In the genomic region with DNA sequence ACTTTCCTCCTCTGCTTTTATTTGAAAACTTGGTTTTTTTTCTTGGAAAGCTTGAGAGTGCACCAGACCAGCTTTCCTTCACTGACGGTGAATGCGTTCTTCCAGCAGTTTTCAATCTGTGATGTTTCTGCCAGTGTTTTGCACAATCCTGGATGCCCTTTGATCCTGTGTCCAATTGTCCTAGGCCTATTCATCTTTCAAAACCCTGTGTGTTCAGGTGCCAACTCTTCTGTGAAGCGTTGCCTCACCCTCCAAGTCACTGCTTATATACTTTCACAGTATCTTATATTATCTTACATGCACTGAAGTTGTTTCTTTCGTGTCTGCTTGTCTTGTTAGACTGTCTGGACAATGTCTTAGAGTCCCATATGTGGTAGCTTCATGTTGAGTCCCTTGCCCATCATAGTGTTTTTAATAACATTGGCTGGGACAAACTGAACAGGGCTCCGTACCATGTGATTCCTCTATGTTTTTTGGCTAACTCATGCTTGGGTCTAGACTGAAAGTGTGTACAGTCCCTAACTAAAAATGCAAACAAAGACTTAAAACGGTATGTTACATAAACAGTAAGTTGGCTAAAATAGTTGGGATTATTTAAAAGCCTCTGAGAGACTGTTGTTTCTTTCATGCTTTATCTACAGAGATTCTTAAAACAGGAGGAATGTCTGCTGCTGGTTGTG, we compare ENCODE assay signal across 9 cellular contexts. TPM values are rescaled to one million over a fixed set of nuclear protein-coding genes. Genes with fewer than 3 reads are reported as not detected.
DNase-seq lines count a peak whose midpoint lies in the region; ATAC-seq, FAIRE-seq and TF ChIP-seq lines count a peak whose summit lies in the region.
"Had no signal": no experiment of that assay in that cellular context is flagged by ENCODE, and none has a peak within 500 bp of the region (broad histone marks: within the 10 kb centered on the region; RNA-seq: fewer than 3 reads in every experiment).

No MANE protein-coding gene starts in this region.

- CTCF ChIA-PET in A549 (lab: Yijun Ruan, JAX) (interaction anchor here (0.9 to 2.0 kb wide), 7 partner anchors 8 to 150 kb away, joined by 3 to 10 read pairs (median 5); no protein-coding TSS in a partner anchor), endothelial cell of umbilical vein (lab: Charles Lee) (interaction anchor here (1.2 to 2.8 kb wide), 8 partner anchors 8 to 149 kb away, joined by 3 to 36 read pairs (median 4); no protein-coding TSS in a partner anchor)

- no peak overlapping the region for H3K27ac Mint-ChIP-seq in activated CD4-positive, alpha-beta T cell treated with anti-CD3 and anti-CD28 coated beads, Interleukin-2, amount 10 ng/mL, durations not matched to agents 24 days and 14 days

- intact Hi-C loops in endothelial cell of umbilical vein (cut with micrococcal nuclease), result loop anchor here (1.0 to 2.0 kb wide), 3 partner anchors 20 to 94 kb away; no protein-coding TSS in a partner anchor
- intact Hi-C loops in activated CD4-positive, alpha-beta T cell treated with anti-CD3 and anti-CD28 coated beads, Interleukin-2, amount 10 ng/mL, durations not matched to agents 24 days and 14 days (cut with micrococcal nuclease), result loop anchor here (10.0 kb wide), 1 partner anchor 151 kb away; no protein-coding TSS in a partner anchor

- peaks cover 48% of the 10 kb centered on the region for H3K27me3 Mint-ChIP-seq in activated CD4-positive, alpha-beta T cell treated with anti-CD3 and anti-CD28 coated beads, Interleukin-2, amount 10 ng/mL, durations not matched to agents 24 days and 14 days

- H3K79me2 ChIP-seq in endothelial cell of umbilical vein (ENCODE audit: control insufficient read depth, insufficient read depth, low read length), result peaks cover 63% of the 10 kb centered on the region

- POLR2A ChIA-PET in A549 (lab: Yijun Ruan, JAX) (interaction anchor here (0.7 kb wide), 1 partner anchor 35 kb away, joined by 3 read pairs; no protein-coding TSS in a partner anchor), endothelial cell of umbilical vein (lab: Charles Lee) (interaction anchor here (0.6 kb wide), 1 partner anchor 132 kb away, joined by 5 read pairs; no protein-coding TSS in a partner anchor)

- dilution Hi-C loops in endothelial cell of umbilical vein (cut with MboI; ENCODE audit: extremely low pct_ligation_motif_present, low sequenced_read_pairs), result no loop called here

- H3K4me2 ChIP-seq in A549, result peak overlapping the region; percentile 90
- H3K4me2 ChIP-seq in endothelial cell of umbilical vein (ENCODE audit: insufficient read depth, low read length), result peak overlapping the region; percentile 91

- ATAC-seq in A549, result no peak; a peak in 1 of 6 replicates
- ATAC-seq in GM19463 (IDR thresholded peaks at IDR 0.05; ENCODE audit: unreplicated experiment), result no peak

- TF ChIP-seq EP300 in A549 (IDR thresholded peaks at IDR 0.05), result no peak

- no peak overlapping the region for H3K4me3 Mint-ChIP-seq in activated CD4-positive, alpha-beta T cell treated with anti-CD3 and anti-CD28 coated beads, Interleukin-2, amount 10 ng/mL, durations not matched to agents 24 days and 14 days

- no peaks in the 10 kb centered on the region for H3K27me3 ChIP-seq in endothelial cell of umbilical vein (ENCODE audit: control insufficient read depth in 2 of 2, insufficient read depth in 2 of 2, low read length in 2 of 2)
- H3K27me3 ChIP-seq in muscle layer of colon (ENCODE audit: control insufficient read depth in 1 of 2, insufficient read depth in 2 of 2, low read length in 2 of 2), result no peaks in the 10 kb centered on the region

- TF ChIP-seq CTCF in A549 (IDR thresholded peaks at IDR 0.05) (no peak), endothelial cell of umbilical vein (IDR thresholded peaks at IDR 0.05; ENCODE audit: extremely low read depth in 1 of 2, insufficient read depth in 1 of 2, low read depth in 1 of 2, low read length in 2 of 2) (no peak)

- H3K9me3 ChIP-seq in A549 (no peaks in the 10 kb centered on the region), endothelial cell of umbilical vein (replicated peaks; ENCODE audit: control insufficient read depth, insufficient read depth, low read length) (no peaks in the 10 kb centered on the region), muscle layer of colon (ENCODE audit: low read length) (no peaks in the 10 kb centered on the region)

- H3K9ac ChIP-seq in endothelial cell of umbilical vein (replicated peaks; ENCODE audit: extremely low read depth, insufficient read depth, low read length), result peak overlapping the region; percentile 85
- H3K9ac ChIP-seq in muscle layer of colon (ENCODE audit: low read length), result peak overlapping the region; percentile 57

- peak in 1 of 2 experiments; percentile 24 for DNase-seq in A549 (ENCODE audit: low read depth in 1 of 2, low spot score in 1 of 2)
- DNase-seq in LoVo (ENCODE audit: low spot score), result peak; percentile 39
- peak; percentile 64 for DNase-seq in endothelial cell of umbilical vein (ENCODE audit: low read depth, low spot score)
- no peak for DNase-seq in stimulated activated CD8-positive, alpha-beta memory T cell treated with anti-CD3 and anti-CD28 coated beads, Interleukin-4, amount 100 ng/mL, for 48 hours
- no peak for DNase-seq in activated CD4-positive, alpha-beta T cell treated with anti-CD3 and anti-CD28 coated beads, Interleukin-2, amount 10 ng/mL, durations not matched to agents 24 days and 14 days
- DNase-seq in NCI-H1048 (lab: John Stamatoyannopoulos, UW), result no peak
- DNase-seq: activated CD8-positive, alpha-beta memory T cell treated with anti-CD3 and anti-CD28 coated beads, Interleukin-2, amount 50 U/mL, for 48 hours had no signal

- H3K27ac ChIP-seq in A549 (peak overlapping the region; percentile 97 to 99), endothelial cell of umbilical vein (ENCODE audit: insufficient read depth, low read depth, low read length) (peak overlapping the region; percentile 69), muscle layer of colon (ENCODE audit: low read depth, low read length) (peak overlapping the region; percentile 98)

- H3K36me3 Mint-ChIP-seq in activated CD4-positive, alpha-beta T cell treated with anti-CD3 and anti-CD28 coated beads, Interleukin-2, amount 10 ng/mL, durations not matched to agents 24 days and 14 days (ENCODE audit: low read depth), result no peaks in the 10 kb centered on the region

- H3K4me1 ChIP-seq in A549, result peaks cover 46% of the 10 kb centered on the region
- H3K4me1 ChIP-seq in endothelial cell of umbilical vein (ENCODE audit: control insufficient read depth, extremely low read depth, insufficient read depth, low read length), result peaks cover 50% of the 10 kb centered on the region
- H3K4me1 ChIP-seq in muscle layer of colon (ENCODE audit: insufficient read depth, low read length), result peaks cover 49% of the 10 kb centered on the region

- no peaks in the 10 kb centered on the region for H4K20me1 ChIP-seq in endothelial cell of umbilical vein (replicated peaks; ENCODE audit: control insufficient read depth, extremely low read depth, insufficient read depth, low read length)

- no peak overlapping the region for H2AFZ ChIP-seq in endothelial cell of umbilical vein (ENCODE audit: low read depth, low read length)

- peaks cover 14% of the 10 kb centered on the region for H3K4me1 Mint-ChIP-seq in activated CD4-positive, alpha-beta T cell treated with anti-CD3 and anti-CD28 coated beads, Interleukin-2, amount 10 ng/mL, durations not matched to agents 24 days and 14 days

- H3K4me3 ChIP-seq in A549 (peak overlapping the region; percentile 82), endothelial cell of umbilical vein (replicated peaks in 1 of 3; ENCODE audit: insufficient read depth in 1 of 3, low read depth in 1 of 3, low read length in 3 of 3) (peak overlapping the region; percentile 75 to 95 (median 93)), muscle layer of colon (ENCODE audit: low read depth in 1 of 2, low read length in 2 of 2) (peak overlapping the region; percentile 76 to 96)

- WGBS in A549 (ENCODE audit: missing lambda C conversion rate), result 13% methylated on average over 6 of the region's 6 CpGs

- BruUV-seq in endothelial cell of umbilical vein (replicated peaks; lab: Mats Ljungman, UMichigan), result no TSS peak

- H3K9me1 ChIP-seq in endothelial cell of umbilical vein (replicated peaks; ENCODE audit: control insufficient read depth, extremely low read depth, insufficient read depth, low read length), result no peaks in the 10 kb centered on the region

- no peaks in the 10 kb centered on the region for H3K36me3 ChIP-seq in endothelial cell of umbilical vein (ENCODE audit: control insufficient read depth in 2 of 2, extremely low read depth in 1 of 2, insufficient read depth in 2 of 2, low read length in 2 of 2)
- no peaks in the 10 kb centered on the region for H3K36me3 ChIP-seq in muscle layer of colon (ENCODE audit: insufficient read depth, low read length)

- TF ChIP-seq POLR2A in A549 (IDR thresholded peaks at IDR 0.05; ENCODE audit: low read length), result no peak
- no peak for TF ChIP-seq POLR2A in endothelial cell of umbilical vein (IDR thresholded peaks at IDR 0.05; ENCODE audit: low read depth, low read length)

- FAIRE-seq in A549 (lab: Jason Lieb, UNC) (no peak), endothelial cell of umbilical vein (lab: Jason Lieb, UNC) (peak; percentile 35)

- H3K9me3 Mint-ChIP-seq in activated CD4-positive, alpha-beta T cell treated with anti-CD3 and anti-CD28 coated beads, Interleukin-2, amount 10 ng/mL, durations not matched to agents 24 days and 14 days, result no peaks in the 10 kb centered on the region

- no peak for TF ChIP-seq RAD21 in A549 (conservative IDR thresholded peaks at IDR 0.05 in 1 of 2, IDR thresholded peaks at IDR 0.05 in 1 of 2)

TF ChIP-seq in A549, 52 proteins besides CTCF, POLR2A, EP300 and RAD21 (continues in another document):
- peak; percentile 28 to 35; a peak in 1 of 4 replicates for TF ChIP-seq CEBPB (IDR thresholded peaks at IDR 0.05)

TF ChIP-seq in endothelial cell of umbilical vein, 7 proteins besides CTCF, POLR2A, EP300 and RAD21 (continues in another document):
- TF ChIP-seq EZH2 (IDR thresholded peaks at IDR 0.05; ENCODE audit: borderline replicate concordance, low read depth, low read length, severe bottlenecking), result no peak

RNA-seq across cellular contexts. Expression of gene RNF217, which starts 2.0 kb away (rescaled TPM):
- 20.0 and 22.3 TPM in 2 replicates for polyA plus RNA-seq in A549 (2011; rRNA removed)
- 4.9 and 5.0 TPM in 2 replicates for polyA plus RNA-seq in A549 (2012; cell fraction: cytosol; rRNA removed)
- 3.7 and 6.1 TPM in 2 replicates for polyA plus RNA-seq in A549 (2012; cell fraction: nucleus; rRNA removed)
- polyA plus RNA-seq in A549 (2017; fragmentation: RNase III; extraction: RNeasy Plus Mini Kit Qiagen cat#74134 plus additional on column Dnase treatment), result 4.7 to 9.9 TPM (median 5.7 TPM) in 3 replicates
- 40.8 and 46.5 TPM in 2 replicates for polyA minus RNA-seq in A549 (2011; rRNA and poly(A)+ RNA removed)
- total RNA-seq in endothelial cell of umbilical vein, result 32.5 and 33.1 TPM in 2 replicates
- polyA plus RNA-seq in endothelial cell of umbilical vein, result 8.2 and 8.8 TPM in 2 replicates
- 7.0 and 10.4 TPM in 2 replicates for polyA plus RNA-seq in endothelial cell of umbilical vein (2011; cell fraction: cytosol; rRNA removed)
- 57.0 and 62.7 TPM in 2 replicates for polyA plus RNA-seq in endothelial cell of umbilical vein (2011; cell fraction: nucleus; rRNA removed)
- polyA plus RNA-seq in endothelial cell of umbilical vein (2012), result 9.2 and 10.5 TPM in 2 replicates
- 33.3 and 42.5 TPM in 2 replicates for polyA minus RNA-seq in endothelial cell of umbilical vein
- polyA minus RNA-seq in endothelial cell of umbilical vein (2011; cell fraction: cytosol; rRNA and poly(A)+ RNA removed), result 15.2 TPM
- polyA minus RNA-seq in endothelial cell of umbilical vein (2011; cell fraction: nucleus; rRNA and poly(A)+ RNA removed), result 71.6 and 85.4 TPM in 2 replicates
- 0.72 and 1.2 TPM in 2 replicates for total RNA-seq in activated CD4-positive, alpha-beta T cell treated with anti-CD3 and anti-CD28 coated beads, Interleukin-2, amount 10 ng/mL, durations not matched to agents 24 days and 14 days

Comparison
In these comparisons a context has a peak if more than half of its experiments do, and no peak if none do; other contexts are left out.
1. DNase-seq: peak in LoVo (single experiment) and endothelial cell of umbilical vein (single experiment); none in stimulated activated CD8-positive, alpha-beta memory T cell treated with anti-CD3 and anti-CD28 coated beads, Interleukin-4, amount 100 ng/mL, for 48 hours (single experiment), activated CD4-positive, alpha-beta T cell treated with anti-CD3 and anti-CD28 coated beads, Interleukin-2, amount 10 ng/mL, durations not matched to agents 24 days and 14 days (single experiment) and NCI-H1048 (single experiment).
2. RNA of gene RNF217, which starts 2.0 kb away (total RNA-seq): 32.5 to 33.1 TPM in endothelial cell of umbilical vein; 0.72 to 1.2 TPM in activated CD4-positive, alpha-beta T cell treated with anti-CD3 and anti-CD28 coated beads, Interleukin-2, amount 10 ng/mL, durations not matched to agents 24 days and 14 days; every median in the first group is over 10 times any median in the second.
3. Peak in every context shown above with its lines, with median percentiles within 50 percentile points of each other: H3K27ac ChIP-seq and H3K4me3 ChIP-seq.